ENCODE assay signal across 15 cellular contexts in genomic region chr6:147936703-147937102, GRCh38.
DNase-seq lines count a peak whose midpoint lies in the region; ATAC-seq, FAIRE-seq and TF ChIP-seq lines count a peak whose summit lies in the region.
"Had no signal": no experiment of that assay in that cellular context is flagged by ENCODE, and none has a peak within 500 bp of the region (broad histone marks: within the 10 kb centered on the region; RNA-seq: fewer than 3 reads in every experiment).

No MANE protein-coding gene starts in this region.

- intact Hi-C loops in HepG2 (cut with micrococcal nuclease; ENCODE audit: unreplicated experiment) (no loop called here), right lobe of liver (cut with DNase I) (no loop called here)

- H3K27me3 ChIP-seq in HepG2 (ENCODE audit: control insufficient read depth in 1 of 2, insufficient read depth in 2 of 2, low read length in 2 of 2) (no peaks in the 10 kb centered on the region), right lobe of liver (no peaks in the 10 kb centered on the region), foreskin keratinocyte (no peaks in the 10 kb centered on the region)
- H3K27me3 ChIP-seq: BLaER1 had no signal

- H3K9me3 ChIP-seq in HepG2 (ENCODE audit: low read length) = no peaks in the 10 kb centered on the region
- no peaks in the 10 kb centered on the region for H3K9me3 ChIP-seq in right lobe of liver
- H3K9me3 ChIP-seq: BLaER1, HAP-1 had no signal

- TF ChIP-seq RAD21 in HepG2 (CRISPR knock-in tag; IDR thresholded peaks at IDR 0.05) = no peak

- no peaks in the 10 kb centered on the region for H4K20me1 ChIP-seq in HepG2 (ENCODE audit: insufficient read depth, low read length)
- H4K20me1 ChIP-seq: BLaER1 had no signal

- FAIRE-seq in HepG2 (lab: Jason Lieb, UNC) = no peak
- FAIRE-seq in RCC 7860 (lab: Jason Lieb, UNC) = no peak
- FAIRE-seq: GM12878, GM19239 had no signal

- no peak overlapping the region for H3K27ac ChIP-seq in HepG2 (ENCODE audit: extremely low read length, insufficient read depth, low read length)
- H3K27ac ChIP-seq in right lobe of liver = no peak overlapping the region
- H3K27ac ChIP-seq in foreskin keratinocyte = peak overlapping the region; percentile 33
- H3K27ac ChIP-seq: BLaER1 had no signal

- WGBS in HepG2 (ENCODE audit: low lambda C conversion rate) = 43% methylated on average over 2 of the region's 2 CpGs
- 64% methylated on average over 2 of the region's 2 CpGs for WGBS in right lobe of liver (ENCODE audit: insufficient coverage, low coverage, low lambda C conversion rate, missing lambda C conversion rate)

- H3K79me2 ChIP-seq in HepG2 (ENCODE audit: insufficient read depth, low read length) = no peaks in the 10 kb centered on the region

- no peak overlapping the region for H3K4me3 ChIP-seq in HepG2 (replicated peaks in 1 of 3; ENCODE audit: insufficient read depth in 1 of 3, low read depth in 2 of 3, low read length in 3 of 3)
- no peak overlapping the region for H3K4me3 ChIP-seq in right lobe of liver
- H3K4me3 ChIP-seq: BLaER1, GM12878, HAP-1 had no signal

- H3K4me1 ChIP-seq in HepG2 (ENCODE audit: insufficient read depth, low read length) (peaks cover 7% of the 10 kb centered on the region; the same call in 1 of the 2 replicates), right lobe of liver (no peaks in the 10 kb centered on the region), foreskin keratinocyte (peaks cover 3% of the 10 kb centered on the region)
- H3K4me1 ChIP-seq: BLaER1, HAP-1 had no signal

- no peak for ATAC-seq in HepG2
- ATAC-seq in right lobe of liver = no peak
- ATAC-seq in foreskin keratinocyte = peak; percentile 45
- no peak for ATAC-seq in GM18909 (IDR thresholded peaks at IDR 0.05; ENCODE audit: poor library complexity, unreplicated experiment)
- ATAC-seq: GM12878 had no signal

- POLR2A ChIA-PET in HepG2 (lab: Yijun Ruan, JAX) = no interaction called here

- TF ChIP-seq POLR2A in HepG2 (IDR thresholded peaks at IDR 0.05; ENCODE audit: insufficient read depth in 1 of 2, low read depth in 2 of 2, low read length in 2 of 2) = no peak
- TF ChIP-seq POLR2A in right lobe of liver (IDR thresholded peaks at IDR 0.05) = no peak

- H3K36me3 ChIP-seq in HepG2 (replicated peaks in 1 of 2; ENCODE audit: control insufficient read depth in 1 of 2, insufficient read depth in 2 of 2, low read length in 2 of 2) = no peaks in the 10 kb centered on the region
- no peaks in the 10 kb centered on the region for H3K36me3 ChIP-seq in right lobe of liver
- H3K36me3 ChIP-seq: BLaER1, HAP-1 had no signal

- no peak overlapping the region for H3K9ac ChIP-seq in HepG2 (ENCODE audit: insufficient read depth, low read depth, low read length)
- H3K9ac ChIP-seq: BLaER1 had no signal

- H2AFZ ChIP-seq in HepG2 (ENCODE audit: low read length) = no peak overlapping the region

- DNase-seq in HepG2 (ENCODE audit: low spot score) = no peak
- DNase-seq in right lobe of liver = no peak
- peak; percentile 25 for DNase-seq in RCC 7860 (ENCODE audit: low spot score)
- peak in 1 of 2 donors; percentile 73 for DNase-seq in foreskin keratinocyte
- no peak for DNase-seq in NCI-H2107 treated with DMSO at 0.1 percent for 48 hours (lab: John Stamatoyannopoulos, UW; ENCODE audit: unreplicated experiment)
- no peak for DNase-seq in hepatic stellate cell (ENCODE audit: low spot score)
- DNase-seq: 8988T; CD4-positive, alpha-beta memory T cell; DMS153; DMS79 had no signal

- no peak overlapping the region for H3K4me2 ChIP-seq in HepG2 (ENCODE audit: low read depth, low read length)
- H3K4me2 ChIP-seq: BLaER1 had no signal

- CTCF ChIA-PET in HepG2 (lab: Yijun Ruan, JAX; ENCODE audit: low intra/inter-chr PET ratio, low total read pairs) = no interaction called here

- no peak for TF ChIP-seq EP300 in HepG2 (IDR thresholded peaks at IDR 0.05; ENCODE audit: low read depth in 2 of 2, low read length in 2 of 2)
- no peak for TF ChIP-seq EP300 in HepG2 (CRISPR knock-in tag; IDR thresholded peaks at IDR 0.05; ENCODE audit: borderline replicate concordance)

- in situ Hi-C loops in HepG2 (cut with HindIII; ENCODE audit: extremely low pct_ligation_motif_present, low pct_unique_long_range_greater_than_20kb) = no loop called here

- no TSS peak for BruUV-seq in HepG2 (replicated peaks; lab: Mats Ljungman, UMichigan)

- TF ChIP-seq CTCF in HepG2 (CRISPR knock-in tag; IDR thresholded peaks at IDR 0.05) = no peak
- TF ChIP-seq CTCF in right lobe of liver (IDR thresholded peaks at IDR 0.05) = no peak
- TF ChIP-seq CTCF in foreskin keratinocyte (conservative IDR thresholded peaks at IDR 0.05) = no peak

TF ChIP-seq in HepG2, 621 proteins besides CTCF, POLR2A, EP300 and RAD21:
- TF ChIP-seq CREB1 (IDR thresholded peaks at IDR 0.05) (peak; percentile 80), CREB1 (CRISPR knock-in tag; IDR thresholded peaks at IDR 0.05) (no peak), PTBP1 (IDR thresholded peaks at IDR 0.05; ENCODE audit: low read depth, low read length, poor library complexity, severe bottlenecking) (no peak)
TF ChIP-seq in HepG2: peak in this region for 1.
